ENCODE assay signal across 8 cellular contexts in genomic region chr3:51099794-51100542, GRCh38.
DNase-seq lines count a peak whose midpoint lies in the region; ATAC-seq and TF ChIP-seq lines count a peak whose summit lies in the region.

No MANE protein-coding gene starts in this region.

- CTCF ChIA-PET in activated naive CD4-positive, alpha-beta T cell treated with anti-CD3 and anti-CD28 coated beads, Interleukin-2, amount 10 ng/mL, durations not matched to agents 7 days and 5 days (lab: Charles Lee) = interaction anchor here (0.7 to 1.0 kb wide), 3 partner anchors 128 to 271 kb away, joined by 3 to 4 read pairs (median 3); no protein-coding TSS in a partner anchor

- no peak for TF ChIP-seq POLR2A in heart left ventricle (IDR thresholded peaks at IDR 0.05)
- TF ChIP-seq POLR2A in sigmoid colon (IDR thresholded peaks at IDR 0.05) = no peak

- H3K27ac Mint-ChIP-seq in activated naive CD4-positive, alpha-beta T cell treated with anti-CD3 and anti-CD28 coated beads, Interleukin-2, amount 10 ng/mL, durations not matched to agents 7 days and 5 days = no peak overlapping the region

- intact Hi-C loops in heart left ventricle (cut with DNase I) = loop anchor here in 2 of 10 donors (5.0 to 10.0 kb wide), 2 partner anchors 272 to 485 kb away; partner anchors contain the start of genes CISH (in 1 of the 2) and MAPKAPK3 (in 1 of the 2)
- intact Hi-C loops in sigmoid colon (cut with DNase I) = no loop called here

- H3K36me3 ChIP-seq in heart left ventricle = no peaks in the 10 kb centered on the region
- no peaks in the 10 kb centered on the region for H3K36me3 ChIP-seq in sigmoid colon

- no peak overlapping the region for H3K4me3 Mint-ChIP-seq in activated naive CD4-positive, alpha-beta T cell treated with anti-CD3 and anti-CD28 coated beads, Interleukin-2, amount 10 ng/mL, durations not matched to agents 7 days and 5 days

- H3K9me3 ChIP-seq in heart left ventricle (peaks cover 0 to 4% (median 0%) of the 10 kb centered on the region in 12 donors), sigmoid colon (no peaks in the 10 kb centered on the region)

- H3K4me3 ChIP-seq in heart left ventricle (no peak overlapping the region), sigmoid colon (no peak overlapping the region)

- H3K9me3 Mint-ChIP-seq in activated naive CD4-positive, alpha-beta T cell treated with anti-CD3 and anti-CD28 coated beads, Interleukin-2, amount 10 ng/mL, durations not matched to agents 7 days and 5 days = no peaks in the 10 kb centered on the region

- no peaks in the 10 kb centered on the region for H3K4me1 Mint-ChIP-seq in activated naive CD4-positive, alpha-beta T cell treated with anti-CD3 and anti-CD28 coated beads, Interleukin-2, amount 10 ng/mL, durations not matched to agents 7 days and 5 days

- no peaks in the 10 kb centered on the region for H3K4me1 ChIP-seq in heart left ventricle
- H3K4me1 ChIP-seq in sigmoid colon = no peaks in the 10 kb centered on the region

- no peaks in the 10 kb centered on the region for H3K27me3 ChIP-seq in heart left ventricle
- H3K27me3 ChIP-seq in sigmoid colon = no peaks in the 10 kb centered on the region

- ATAC-seq in heart left ventricle (peak in 3 of 4 donors; percentile 49 to 67 (median 52)), GM21529 (IDR thresholded peaks at IDR 0.05; ENCODE audit: unreplicated experiment) (no peak)

- peak; percentile 35 for DNase-seq in activated naive CD4-positive, alpha-beta T cell treated with anti-CD3 and anti-CD28 coated beads, Interleukin-2, amount 10 ng/mL, durations not matched to agents 7 days and 5 days
- DNase-seq in activated naive CD4-positive, alpha-beta T cell treated with anti-CD3 and anti-CD28 coated beads, Interleukin-2, amount 50 U/mL, for 16 hours = no peak
- peak; percentile 49 for DNase-seq in M059J (ENCODE audit: low read depth)
- peak in 2 of 5 donors; percentile 13 to 26 for DNase-seq in heart left ventricle
- no peak for DNase-seq in sigmoid colon
- DNase-seq in activated CD8-positive, alpha-beta memory T cell treated with anti-CD3 and anti-CD28 coated beads, Interleukin-2, amount 50 U/mL, for 48 hours = no peak

- WGBS in heart left ventricle, 4 donors = 57 to 70% (median 59%) methylated on average over 3 of the region's 3 CpGs
- 52 to 75% methylated on average over 3 of the region's 3 CpGs for WGBS in sigmoid colon, 2 donors

- H3K27me3 Mint-ChIP-seq in activated naive CD4-positive, alpha-beta T cell treated with anti-CD3 and anti-CD28 coated beads, Interleukin-2, amount 10 ng/mL, durations not matched to agents 7 days and 5 days = no peaks in the 10 kb centered on the region

- no peaks in the 10 kb centered on the region for H3K36me3 Mint-ChIP-seq in activated naive CD4-positive, alpha-beta T cell treated with anti-CD3 and anti-CD28 coated beads, Interleukin-2, amount 10 ng/mL, durations not matched to agents 7 days and 5 days

- no peak for TF ChIP-seq EP300 in sigmoid colon (IDR thresholded peaks at IDR 0.05)

- H3K27ac ChIP-seq in VCaP (0 out of 2 replicates have a peak overlapping the region, but pooled peaks have one; percentile 9), heart left ventricle (no peak overlapping the region), sigmoid colon (peak overlapping the region in 1 of 4 donors; percentile 2)

- TF ChIP-seq CTCF in VCaP (conservative IDR thresholded peaks at IDR 0.05) (peak; percentile 95), heart left ventricle (IDR thresholded peaks at IDR 0.05) (peak; percentile 38 to 71 (median 56)), sigmoid colon (IDR thresholded peaks at IDR 0.05) (peak in 3 of 4 experiments; percentile 10 to 55 (median 15))

Comparison
In these comparisons a context has a peak if more than half of its experiments do, and no peak if none do; other contexts are left out.
1. DNase-seq: peak in activated naive CD4-positive, alpha-beta T cell treated with anti-CD3 and anti-CD28 coated beads, Interleukin-2, amount 10 ng/mL, durations not matched to agents 7 days and 5 days (single experiment) and M059J (single experiment); none in activated naive CD4-positive, alpha-beta T cell treated with anti-CD3 and anti-CD28 coated beads, Interleukin-2, amount 50 U/mL, for 16 hours (single experiment), sigmoid colon (single experiment) and activated CD8-positive, alpha-beta memory T cell treated with anti-CD3 and anti-CD28 coated beads, Interleukin-2, amount 50 U/mL, for 48 hours (single experiment).
2. CTCF ChIP-seq: peak in every context shown above with its lines; median percentile 95 in VCaP; 56 in heart left ventricle; 15 in sigmoid colon.